In the genomic region with DNA sequence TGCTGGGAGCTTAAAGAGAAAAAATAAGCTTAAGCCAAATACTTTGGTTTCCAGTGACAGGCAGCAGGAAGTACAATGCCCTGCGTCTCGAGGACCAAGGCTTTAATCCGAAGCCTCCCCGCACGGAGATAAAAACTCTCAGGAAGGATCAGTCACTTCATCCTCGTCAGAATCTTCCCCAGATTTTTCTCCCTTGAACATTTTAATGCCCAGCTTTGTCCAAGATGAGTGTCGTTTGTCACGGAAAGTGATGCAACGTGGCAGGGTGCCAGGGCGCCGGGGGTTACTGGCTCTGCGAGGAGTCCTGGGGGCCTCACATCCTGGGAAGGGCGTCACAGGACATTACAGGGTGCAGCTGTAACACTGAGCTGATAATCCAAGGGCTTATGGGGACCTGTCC, we compare ENCODE assay signal across 12 cellular contexts. TPM values are rescaled to one million over a fixed set of nuclear protein-coding genes. Genes with fewer than 3 reads are reported as not detected.
DNase-seq lines count a peak whose midpoint lies in the region; ATAC-seq and TF ChIP-seq lines count a peak whose summit lies in the region.
"Had no signal": no experiment of that assay in that cellular context is flagged by ENCODE, and none has a peak within 500 bp of the region (broad histone marks: within the 10 kb centered on the region; RNA-seq: fewer than 3 reads in every experiment).

No MANE protein-coding gene starts in this region.

- peak; percentile 15 for DNase-seq in activated T-cell treated with anti-CD3 and anti-CD28 coated beads, Interleukin-2, amount 50 U/mL, for 1 hour
- DNase-seq in activated T-cell treated with anti-CD3 and anti-CD28 coated beads, Interleukin-2, amount 50 U/mL, for 48 hours: no peak
- DNase-seq in OCI-M1 (lab: John Stamatoyannopoulos, UW): peak; percentile 35
- DNase-seq in fibroblast of the aortic adventitia (ENCODE audit: low read depth): peak; percentile 31
- peak; percentile 19 for DNase-seq in stimulated activated CD8-positive, alpha-beta memory T cell treated with anti-CD3 and anti-CD28 coated beads, Interleukin-4, amount 100 ng/mL, for 48 hours
- DNase-seq in kidney glomerular epithelial cell (lab: John Stamatoyannopoulos, UW): no peak
- no peak for DNase-seq in T-helper 9 cell
- DNase-seq: naive B cell; stimulated activated naive CD8-positive, alpha-beta T cell treated with anti-CD3 and anti-CD28 coated beads, Interleukin-15, amount 100 ng/mL, for 72 hours; T1000 had no signal

- no peak for TF ChIP-seq CTCF in fibroblast of the aortic adventitia (IDR thresholded peaks at IDR 0.05; ENCODE audit: insufficient read depth, low read length)

- ATAC-seq in GM21717 (IDR thresholded peaks at IDR 0.05; ENCODE audit: unreplicated experiment): no peak
- ATAC-seq: stimulated activated naive CD8-positive, alpha-beta T cell treated with anti-CD3 and anti-CD28 coated beads, Interleukin-15, amount 100 ng/mL, for 72 hours had no signal

- no peak overlapping the region for H3K4me3 ChIP-seq in fibroblast of the aortic adventitia (ENCODE audit: low read depth, low read length)
- H3K4me3 ChIP-seq: dorsolateral prefrontal cortex had no signal

RNA-seq across cellular contexts. Expression of gene PCBP3, which starts 25.2 kb away (rescaled TPM):
- total RNA-seq in fibroblast of the aortic adventitia (ENCODE audit: low replicate concordance): 1.2 and 4.2 TPM in 2 replicates

Comparison
In these comparisons a context has a peak if more than half of its experiments do, and no peak if none do; other contexts are left out.
1. DNase-seq: peak in activated T-cell treated with anti-CD3 and anti-CD28 coated beads, Interleukin-2, amount 50 U/mL, for 1 hour (single experiment), OCI-M1 (single experiment), fibroblast of the aortic adventitia (single experiment) and stimulated activated CD8-positive, alpha-beta memory T cell treated with anti-CD3 and anti-CD28 coated beads, Interleukin-4, amount 100 ng/mL, for 48 hours (single experiment); none in activated T-cell treated with anti-CD3 and anti-CD28 coated beads, Interleukin-2, amount 50 U/mL, for 48 hours (0 of 2), kidney glomerular epithelial cell (single experiment) and T-helper 9 cell (single experiment).